Comparison of ENCODE assay signal across 8 cellular contexts in the genomic region with DNA sequence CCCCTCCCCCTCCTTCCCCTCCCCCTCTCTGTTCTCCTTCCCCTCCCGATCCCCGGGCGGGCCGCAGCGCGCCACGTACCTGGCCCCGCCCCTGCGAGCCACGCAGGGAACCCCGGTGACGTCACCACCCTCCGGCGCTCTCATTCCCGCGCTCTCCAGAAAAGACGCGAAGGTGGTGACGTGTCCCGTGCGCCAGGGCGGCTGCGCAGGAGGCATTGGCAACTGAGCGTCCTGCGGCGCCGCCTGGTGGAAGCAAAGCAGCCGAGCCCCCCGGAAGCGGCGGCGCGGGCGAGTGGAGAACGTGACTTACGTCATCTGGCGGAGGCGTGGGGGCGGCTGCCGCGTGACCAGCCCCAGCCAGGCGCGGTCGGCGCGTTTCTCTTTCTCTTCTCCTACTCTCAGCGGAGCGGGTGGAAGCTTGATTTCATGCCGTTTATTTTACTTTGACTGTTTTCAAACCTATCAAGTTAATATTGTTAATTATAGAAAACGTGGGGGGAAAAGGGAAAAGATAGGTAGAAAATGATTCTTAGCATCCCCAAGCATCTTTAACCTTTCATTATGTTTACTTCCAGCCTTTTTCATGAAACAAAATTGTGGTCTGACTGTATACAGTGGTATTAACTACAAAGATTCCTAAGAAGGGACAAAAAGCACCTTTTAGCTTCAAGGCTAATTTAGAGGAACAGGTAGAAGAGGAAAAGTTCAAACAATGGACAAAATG. TPM values are rescaled to one million over a fixed set of nuclear protein-coding genes. Genes with fewer than 3 reads are reported as not detected.
A peak's percentile ranks its signal among the peaks of the same experiment; 100 is the strongest.
DNase-seq lines count a peak whose midpoint lies in the region; ATAC-seq, FAIRE-seq and TF ChIP-seq lines count a peak whose summit lies in the region.

No MANE protein-coding gene starts in this region.

- FAIRE-seq in bronchial epithelial cell (lab: Jason Lieb, UNC), result no peak

- H3K4me3 ChIP-seq in WERI-Rb-1 (ENCODE audit: low read depth, low read length) (peak overlapping the region; percentile 63), bronchial epithelial cell (ENCODE audit: low read depth, low read length) (peak overlapping the region; percentile 47)

- H3K36me3 ChIP-seq in WERI-Rb-1, result no peaks in the 10 kb centered on the region; the same call in 1 of the 2 replicates
- H3K36me3 ChIP-seq in bronchial epithelial cell (ENCODE audit: control insufficient read depth, insufficient read depth, low read length), result no peaks in the 10 kb centered on the region

- H3K9me3 Mint-ChIP-seq in immature natural killer cell, result no peaks in the 10 kb centered on the region

- H3K27me3 ChIP-seq in WERI-Rb-1 (ENCODE audit: insufficient read depth, low read depth, severe bottlenecking) (no peaks in the 10 kb centered on the region), bronchial epithelial cell (ENCODE audit: control insufficient read depth, insufficient read depth, low read length) (no peaks in the 10 kb centered on the region)

- TF ChIP-seq CTCF in AG09319 (IDR thresholded peaks at IDR 0.05; ENCODE audit: low read depth, low read length), result peak; percentile 89
- peak; percentile 99 for TF ChIP-seq CTCF in WERI-Rb-1 (IDR thresholded peaks at IDR 0.05; ENCODE audit: low read depth, low read length)
- TF ChIP-seq CTCF in bronchial epithelial cell (IDR thresholded peaks at IDR 0.05; ENCODE audit: insufficient read depth, low read length, severe bottlenecking), result peak; percentile 98

- DNase-seq in AG09319 (ENCODE audit: extremely low read depth, low read depth), result peak; percentile 99
- peak; percentile 79 for DNase-seq in NCI-H2196 treated with DMSO at 0.1 percent for 48 hours (lab: John Stamatoyannopoulos, UW; ENCODE audit: unreplicated experiment)
- DNase-seq in WERI-Rb-1, result peak; percentile 100
- DNase-seq in bronchial epithelial cell (ENCODE audit: low read depth), result peak; percentile 95
- peak; percentile 99 to 100 (median 100) for DNase-seq in immature natural killer cell
- peak; percentile 99 for DNase-seq in smooth muscle cell of the brain vasculature (ENCODE audit: low read depth, low spot score)

- peak overlapping the region; percentile 92 for H3K27ac ChIP-seq in WERI-Rb-1

- no peaks in the 10 kb centered on the region for H3K9me3 ChIP-seq in WERI-Rb-1 (ENCODE audit: severe bottlenecking)

- H3K4me1 Mint-ChIP-seq in immature natural killer cell, result peaks cover 54 to 55% of the 10 kb centered on the region in 2 donors

- peak overlapping the region; percentile 99 to 100 (median 100) for H3K27ac Mint-ChIP-seq in immature natural killer cell

- ATAC-seq in GM18909 (IDR thresholded peaks at IDR 0.05; ENCODE audit: poor library complexity, unreplicated experiment), result peak; percentile 71
- peak; percentile 70 for ATAC-seq in HG03159 (IDR thresholded peaks at IDR 0.05; ENCODE audit: unreplicated experiment)

- H3K27me3 Mint-ChIP-seq in immature natural killer cell (ENCODE audit: low read depth in 3 of 3), result peaks cover 15 to 28% (median 20%) of the 10 kb centered on the region in 3 donors

- H3K36me3 Mint-ChIP-seq in immature natural killer cell, result no peaks in the 10 kb centered on the region

- peak overlapping the region; percentile 86 to 92 (median 90) for H3K4me3 Mint-ChIP-seq in immature natural killer cell

RNA-seq across cellular contexts. Expression of a gene that starts 48.1 kb away (rescaled TPM):
- total RNA-seq in bronchial epithelial cell, result 14.5 and 17.9 TPM in 2 replicates
- polyA plus RNA-seq in immature natural killer cell, result 10 to 100 TPM; 12.8 to 36.8 (median 19.7) TPM

RNA-seq across cellular contexts. Expression of a gene that starts 55.5 kb away (rescaled TPM):
- total RNA-seq in bronchial epithelial cell, result 17.1 and 17.5 TPM in 2 replicates
- polyA plus RNA-seq in immature natural killer cell, result 100 to 1,000 TPM; 184 to 233 (median 232) TPM

Comparison
In these comparisons a context has a peak if more than half of its experiments do, and no peak if none do; other contexts are left out.
1. Peak in every context shown above with its lines: DNase-seq, ATAC-seq, H3K4me3 ChIP-seq and H3K27ac ChIP-seq.